Comparison of ENCODE assay signal across 24 cellular contexts in the genomic region with DNA sequence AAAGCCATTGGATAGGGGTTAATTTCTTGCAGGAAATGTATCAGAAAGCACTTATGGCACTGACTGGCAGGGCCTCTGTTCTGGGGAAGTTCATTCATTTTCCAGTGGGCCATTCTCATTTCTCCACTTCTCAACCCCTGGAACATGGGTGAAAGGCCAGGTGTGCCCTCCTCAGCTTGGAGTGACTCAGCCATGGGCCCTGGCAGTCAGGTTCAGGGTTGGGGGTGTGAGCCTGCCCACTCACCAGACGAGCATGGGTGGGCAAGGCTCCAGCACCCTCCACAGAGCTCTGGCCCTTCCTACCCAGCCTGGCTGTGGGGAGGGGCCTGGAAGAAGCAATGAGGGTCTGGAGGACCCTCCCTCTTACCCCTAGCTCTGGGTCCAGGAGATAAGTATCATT.
DNase-seq lines count a peak whose midpoint lies in the region; ATAC-seq, FAIRE-seq and TF ChIP-seq lines count a peak whose summit lies in the region.
"Had no signal": no experiment of that assay in that cellular context is flagged by ENCODE, and none has a peak within 500 bp of the region (broad histone marks: within the 10 kb centered on the region; RNA-seq: fewer than 3 reads in every experiment).

No MANE protein-coding gene starts in this region.

- peak overlapping the region in 1 of 2 experiments; percentile 32; a peak in 1 of 4 replicates for H4K8ac ChIP-seq in IMR-90 (ENCODE audit: low read depth in 2 of 2, low read length in 2 of 2)

- POLR2A ChIA-PET in IMR-90 (lab: Charles Lee; ENCODE audit: unreplicated experiment) (no interaction called here), MCF 10A (lab: Yijun Ruan, JAX) (interaction anchor here (0.6 to 9.5 kb wide), 15 partner anchors 9 to 766 kb away, joined by 3 to 96 read pairs (median 6); no protein-coding TSS in a partner anchor)

- H3K27ac Mint-ChIP-seq in MCF 10A (ENCODE audit: low read depth, unreplicated experiment) = peak overlapping the region; percentile 69
- H3K27ac Mint-ChIP-seq: activated CD4-positive, alpha-beta T cell treated with anti-CD3 and anti-CD28 coated beads for 36 hours; CD4-positive, alpha-beta memory T cell; HFFc6 had no signal

- H2BK15ac ChIP-seq in IMR-90 (ENCODE audit: low read depth, low read length) = no peak overlapping the region

- H3K9me3 ChIP-seq in IMR-90 (ENCODE audit: control insufficient read depth, insufficient read depth, low read length) = no peaks in the 10 kb centered on the region
- H3K9me3 ChIP-seq in pancreas = no peaks in the 10 kb centered on the region
- no peaks in the 10 kb centered on the region for H3K9me3 ChIP-seq in vagina
- H3K9me3 ChIP-seq in left ventricle myocardium inferior (replicated peaks) = no peaks in the 10 kb centered on the region
- H3K9me3 ChIP-seq: heart right ventricle had no signal

- peak overlapping the region; percentile 61; the same call in 1 of the 2 replicates for H3K4me2 ChIP-seq in IMR-90 (ENCODE audit: low read depth, low read length)
- H3K4me2 ChIP-seq: KMS-11 had no signal

- TF ChIP-seq POLR2A in IMR-90 (IDR thresholded peaks at IDR 0.05; ENCODE audit: low read depth, low read length) = no peak
- no peak for TF ChIP-seq POLR2A in vagina (IDR thresholded peaks at IDR 0.05)

- H2AK9ac ChIP-seq in IMR-90 (replicated peaks; ENCODE audit: low read depth, low read length, poor library complexity) = peak overlapping the region; percentile 3

- TF ChIP-seq RAD21 in IMR-90 (IDR thresholded peaks at IDR 0.05; ENCODE audit: low read length) = no peak

- H2BK5ac ChIP-seq in IMR-90 (ENCODE audit: low read depth, low read length, poor library complexity, severe bottlenecking) = no peak overlapping the region

- H3K4me1 ChIP-seq in IMR-90 (ENCODE audit: control insufficient read depth, insufficient read depth, low read length) (peaks cover 21% of the 10 kb centered on the region), pancreas (peaks cover 6 to 13% (median 10%) of the 10 kb centered on the region in 3 donors), vagina (peaks cover 32% of the 10 kb centered on the region), left ventricle myocardium inferior (peaks cover 10% of the 10 kb centered on the region)
- H3K4me1 ChIP-seq: heart right ventricle had no signal

- in situ Hi-C loops in IMR-90 (cut with MboI; ENCODE audit: low sequenced_read_pairs) = no loop called here

- peak overlapping the region; percentile 46; the same call in 1 of the 2 replicates for H3K23ac ChIP-seq in IMR-90 (ENCODE audit: low read depth, low read length)

- no CpG with 5 or more reads among the region's 1 CpG for WGBS in IMR-90 (ENCODE audit: extremely low coverage in 2 of 2, insufficient read length in 1 of 2), 2 experiments
- WGBS in pancreas, 2 donors = 13 to 39% methylated on average over 1 of the region's 1 CpG

- peak overlapping the region; percentile 26 for H2AFZ ChIP-seq in IMR-90 (replicated peaks; ENCODE audit: low read length, poor library complexity)

- H3K9ac ChIP-seq in IMR-90 (ENCODE audit: low read depth, low read length) = no peak overlapping the region
- H3K9ac ChIP-seq: KMS-11 had no signal

- no peak overlapping the region for H3K4me3 Mint-ChIP-seq in MCF 10A (ENCODE audit: unreplicated experiment)
- H3K4me3 Mint-ChIP-seq: activated CD4-positive, alpha-beta T cell treated with anti-CD3 and anti-CD28 coated beads for 36 hours; CD4-positive, alpha-beta memory T cell; HFFc6; neural crest cell had no signal

- no peaks in the 10 kb centered on the region for H3K9me3 Mint-ChIP-seq in MCF 10A (ENCODE audit: unreplicated experiment)
- H3K9me3 Mint-ChIP-seq: CD4-positive, alpha-beta memory T cell; HFFc6; neural crest cell had no signal

- H4K20me1 ChIP-seq in IMR-90 (ENCODE audit: insufficient read depth, low read length) = no peaks in the 10 kb centered on the region

- H3K36me3 ChIP-seq in IMR-90 (ENCODE audit: control insufficient read depth, insufficient read depth, low read length) = no peaks in the 10 kb centered on the region
- H3K36me3 ChIP-seq in pancreas = no peaks in the 10 kb centered on the region
- no peaks in the 10 kb centered on the region for H3K36me3 ChIP-seq in vagina
- no peaks in the 10 kb centered on the region for H3K36me3 ChIP-seq in left ventricle myocardium inferior
- H3K36me3 ChIP-seq: heart right ventricle had no signal

- dilution Hi-C loops in IMR-90 (cut with HindIII; ENCODE audit: low sequenced_read_pairs, unreplicated experiment) = no loop called here

- peak overlapping the region; percentile 41; the same call in 1 of the 2 replicates for H3K14ac ChIP-seq in IMR-90 (replicated peaks; ENCODE audit: low read depth, low read length)

- H3K18ac ChIP-seq in IMR-90 (ENCODE audit: low read depth, low read length) = peak overlapping the region; percentile 97; the same call in 1 of the 2 replicates

- H4K5ac ChIP-seq in IMR-90 (ENCODE audit: low read depth, low read length) = peak overlapping the region; percentile 75; the same call in 1 of the 2 replicates

- intact Hi-C loops in IMR-90 (cut with micrococcal nuclease) = loop anchor here (2.0 kb wide), 1 partner anchor 15 kb away; no protein-coding TSS in a partner anchor
- intact Hi-C loops in MCF 10A (cut with micrococcal nuclease) = loop anchor here (2.0 kb wide), 1 partner anchor 19 kb away; no protein-coding TSS in a partner anchor
- intact Hi-C loops in pancreas (cut with DNase I) = no loop called here
- intact Hi-C loops in vagina (cut with DNase I) = no loop called here
- intact Hi-C loops in left ventricle myocardium inferior (cut with micrococcal nuclease) = no loop called here

- H2BK20ac ChIP-seq in IMR-90 (ENCODE audit: low read depth, low read length) = peak overlapping the region; percentile 76; the same call in 1 of the 2 replicates

- H3K9me1 ChIP-seq in IMR-90 (ENCODE audit: insufficient read depth, low read length) = peaks cover 13% of the 10 kb centered on the region; the same call in 1 of the 2 replicates

- TF ChIP-seq CTCF in IMR-90 (conservative IDR thresholded peaks at IDR 0.05; ENCODE audit: low read depth, low read length) (no peak), MCF 10A (IDR thresholded peaks at IDR 0.05; ENCODE audit: unreplicated experiment) (no peak), pancreas (IDR thresholded peaks at IDR 0.05) (no peak), vagina (IDR thresholded peaks at IDR 0.05) (no peak), left ventricle myocardium inferior (IDR thresholded peaks at IDR 0.05; ENCODE audit: borderline replicate concordance) (no peak)

- DNase-seq in IMR-90 (no peak), MCF 10A (ENCODE audit: unreplicated experiment) (no peak), pancreas (peak in 2 of 6 donors; percentile 53 to 59), vagina (ENCODE audit: extremely low spot score in 2 of 2) (no peak), left ventricle myocardium inferior (no peak), globus pallidus (ENCODE audit: low spot score) (no peak)
- DNase-seq: activated CD4-positive, alpha-beta T cell treated with anti-CD3 and anti-CD28 coated beads for 36 hours; activated naive CD4-positive, alpha-beta T cell treated with Interleukin-2 at 50 U/mL for 16 hours; CD4-positive, alpha-beta memory T cell; DMS79 treated with DMSO at 0.1 percent for 48 hours; heart right ventricle; HFFc6; left ventricle myocardium superior; NCI-H2029; NCI-H2227 treated with DMSO at 0.1 percent for 48 hours; NCI-H82; OCI-M1; retina; SHP77 treated with DMSO at 0.1 percent for 48 hours; T-helper 1 cell had no signal

- no peak overlapping the region for H3K56ac ChIP-seq in IMR-90 (ENCODE audit: extremely low read depth, insufficient read depth, low read length)

- peaks cover 57% of the 10 kb centered on the region for H3K4me1 Mint-ChIP-seq in MCF 10A (ENCODE audit: insufficient read depth, unreplicated experiment)
- H3K4me1 Mint-ChIP-seq: activated CD4-positive, alpha-beta T cell treated with anti-CD3 and anti-CD28 coated beads for 36 hours had no signal

- FAIRE-seq in pancreas (lab: Jason Lieb, UNC) = no peak
- FAIRE-seq: bronchial epithelial cell had no signal

- H4K91ac ChIP-seq in IMR-90 (ENCODE audit: insufficient read depth, low read depth, low read length) = peak overlapping the region; percentile 62

- no peaks in the 10 kb centered on the region for H3K27me3 Mint-ChIP-seq in MCF 10A (ENCODE audit: insufficient read depth, unreplicated experiment)
- H3K27me3 Mint-ChIP-seq: activated CD4-positive, alpha-beta T cell treated with anti-CD3 and anti-CD28 coated beads for 36 hours had no signal

- H3K4ac ChIP-seq in IMR-90 (ENCODE audit: low read depth, low read length) = peak overlapping the region; percentile 81

- H2AK5ac ChIP-seq in IMR-90 (ENCODE audit: low read depth, low read length) = peak overlapping the region; percentile 79

- H3K27ac ChIP-seq in IMR-90 (ENCODE audit: insufficient read depth, low read length) (peak overlapping the region; percentile 93; the same call in 1 of the 2 replicates), pancreas (peak overlapping the region in 3 of 4 donors; percentile 48 to 59 (median 51)), vagina (peak overlapping the region; percentile 48), left ventricle myocardium inferior (replicated peaks) (no peak overlapping the region)
- H3K27ac ChIP-seq: heart right ventricle, KMS-11 had no signal

- H3K4me3 ChIP-seq in IMR-90 (ENCODE audit: insufficient read depth, low read depth, low read length) (no peak overlapping the region), pancreas (no peak overlapping the region), vagina (no peak overlapping the region), left ventricle myocardium inferior (no peak overlapping the region)
- H3K4me3 ChIP-seq: heart right ventricle had no signal

- peaks cover 6% of the 10 kb centered on the region for H3K36me3 Mint-ChIP-seq in MCF 10A (ENCODE audit: insufficient read depth, unreplicated experiment)
- H3K36me3 Mint-ChIP-seq: CD4-positive, alpha-beta memory T cell had no signal

- H3K27me3 ChIP-seq in IMR-90 (ENCODE audit: control insufficient read depth, insufficient read depth, low read length) (no peaks in the 10 kb centered on the region), pancreas (no peaks in the 10 kb centered on the region), vagina (no peaks in the 10 kb centered on the region), left ventricle myocardium inferior (ENCODE audit: low read depth) (peaks cover 12% of the 10 kb centered on the region)
- H3K27me3 ChIP-seq: heart right ventricle had no signal

- no peaks in the 10 kb centered on the region for H3K79me1 ChIP-seq in IMR-90 (ENCODE audit: low read depth in 1 of 2, low read length in 2 of 2)

- H2BK120ac ChIP-seq in IMR-90 (ENCODE audit: low read depth, low read length) = peak overlapping the region; percentile 84

- no TSS peak for BruUV-seq in IMR-90 (replicated peaks; lab: Mats Ljungman, UMichigan)
- BruUV-seq in MCF 10A (replicated peaks; lab: Mats Ljungman, UMichigan) = no TSS peak

- CTCF ChIA-PET in IMR-90 (lab: Yijun Ruan, JAX) (no interaction called here), MCF 10A (lab: Yijun Ruan, JAX) (interaction anchor here (0.8 to 2.4 kb wide), 6 partner anchors 14 to 199 kb away, joined by 3 to 16 read pairs (median 4); no protein-coding TSS in a partner anchor)

- no peak for ATAC-seq in IMR-90 (ENCODE audit: low read depth)
- peak; percentile 21 to 66 (median 38) for ATAC-seq in pancreas
- ATAC-seq in GM18517 (IDR thresholded peaks at IDR 0.05; ENCODE audit: unreplicated experiment) = no peak
- ATAC-seq: activated CD4-positive, alpha-beta T cell treated with anti-CD3 and anti-CD28 coated beads for 36 hours; left ventricle myocardium superior had no signal

TF ChIP-seq in IMR-90, 13 proteins besides CTCF, POLR2A, EP300 and RAD21 (continues in another document):
- TF ChIP-seq MAZ (IDR thresholded peaks at IDR 0.05; ENCODE audit: borderline replicate concordance, low read depth, low read length) = no peak

Comparison
In these comparisons a context has a peak if more than half of its experiments do, and no peak if none do; other contexts are left out.
1. ATAC-seq: peak in pancreas (4 of 4); none in IMR-90 (single experiment) and GM18517 (single experiment).
2. intact Hi-C loops: an anchor here in IMR-90 (2.0 kb wide) and MCF 10A (2.0 kb wide); none called in pancreas, vagina and left ventricle myocardium inferior.